In the genomic region with DNA sequence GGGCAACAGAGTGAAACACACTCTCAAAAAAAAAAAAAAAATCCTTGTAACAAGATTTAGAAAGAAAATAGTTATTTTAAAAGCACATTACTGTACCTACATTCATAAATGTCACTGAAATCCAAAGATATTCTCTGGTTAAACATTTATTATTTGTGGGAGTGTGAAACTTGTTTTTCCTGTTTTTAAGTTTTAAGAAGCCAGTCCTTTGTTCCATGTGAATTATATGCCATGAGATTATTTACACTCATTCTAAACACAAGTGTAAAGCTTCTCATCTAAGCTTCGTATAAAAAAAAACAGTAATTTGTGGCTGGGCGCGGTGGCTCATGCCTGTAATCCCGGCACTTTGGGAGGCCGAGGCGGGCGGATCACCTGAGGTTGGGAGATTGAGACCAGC, we compare ENCODE assay signal across 25 cellular contexts. TPM values are rescaled to one million over a fixed set of nuclear protein-coding genes. Genes with fewer than 3 reads are reported as not detected.
DNase-seq lines count a peak whose midpoint lies in the region; ATAC-seq, FAIRE-seq and TF ChIP-seq lines count a peak whose summit lies in the region.
"Had no signal": no experiment of that assay in that cellular context is flagged by ENCODE, and none has a peak within 500 bp of the region (broad histone marks: within the 10 kb centered on the region; RNA-seq: fewer than 3 reads in every experiment).

No MANE protein-coding gene starts in this region.

- DNase-seq in activated CD4-positive, alpha-beta T cell treated with anti-CD3 and anti-CD28 coated beads, Interleukin-2, amount 10 ng/mL, durations not matched to agents 7 days and 5 days = no peak
- no peak for DNase-seq in activated CD4-positive, alpha-beta T cell treated with anti-CD3 and anti-CD28 coated beads, Interleukin-2, amount 50 U/mL, for 4 hours
- DNase-seq in pancreas (no peak), activated gamma-delta T cell (lab: John Stamatoyannopoulos, UW) (no peak), OCI-LY7 (ENCODE audit: low spot score) (no peak), ovary (no peak)
- DNase-seq: DMS79, HFFc6, MM.1S, NCI-H1048, NCI-H1436, NCI-H187 treated with DMSO at 0.1 percent for 48 hours, NCI-H2107, NCI-H446 treated with DMSO at 0.1 percent for 48 hours, NCI-H526 treated with DMSO at 0.1 percent for 48 hours, SHP77 treated with DMSO at 0.1 percent for 48 hours had no signal

- no peaks in the 10 kb centered on the region for H3K27me3 Mint-ChIP-seq in activated CD4-positive, alpha-beta T cell treated with anti-CD3 and anti-CD28 coated beads, Interleukin-2, amount 10 ng/mL, durations not matched to agents 7 days and 5 days

- H3K36me3 ChIP-seq in pancreas (no peaks in the 10 kb centered on the region), OCI-LY7 (ENCODE audit: insufficient read depth, low read length) (peaks cover 8% of the 10 kb centered on the region; the same call in 1 of the 2 replicates), ovary (no peaks in the 10 kb centered on the region)

- WGBS in pancreas, 2 donors = 48 to 54% methylated on average over 7 of the region's 7 CpGs
- WGBS in ovary, 3 donors = 95 to 98% (median 96%) methylated on average over 7 of the region's 7 CpGs

- CTCF ChIA-PET in activated CD4-positive, alpha-beta T cell treated with anti-CD3 and anti-CD28 coated beads, Interleukin-2, amount 10 ng/mL, durations not matched to agents 7 days and 5 days (lab: Charles Lee) = interaction anchor here (0.7 to 11.1 kb wide), 6 partner anchors 11 to 252 kb away, joined by 3 to 130 read pairs (median 4); partner anchors contain the start of gene NEMF
- CTCF ChIA-PET in OCI-LY7 (lab: Charles Lee; ENCODE audit: unreplicated experiment) = interaction anchor here (0.9 kb wide), 1 partner anchor 93 kb away, joined by 3 read pairs; no protein-coding TSS in a partner anchor

- H3K36me3 Mint-ChIP-seq in activated CD4-positive, alpha-beta T cell treated with anti-CD3 and anti-CD28 coated beads, Interleukin-2, amount 10 ng/mL, durations not matched to agents 7 days and 5 days (ENCODE audit: low read depth) = peaks cover 37% of the 10 kb centered on the region

- H3K4me3 ChIP-seq in pancreas (no peak overlapping the region), OCI-LY7 (ENCODE audit: low read depth, low read length, poor library complexity, severe bottlenecking) (no peak overlapping the region), ovary (no peak overlapping the region)
- H3K4me3 ChIP-seq: K562, SK-N-MC had no signal

- peaks cover 70% of the 10 kb centered on the region for H3K4me1 Mint-ChIP-seq in activated CD4-positive, alpha-beta T cell treated with anti-CD3 and anti-CD28 coated beads, Interleukin-2, amount 10 ng/mL, durations not matched to agents 7 days and 5 days

- H2AFZ ChIP-seq in OCI-LY7 (ENCODE audit: low read length) = no peak overlapping the region

- H3K9me2 ChIP-seq in OCI-LY7 (ENCODE audit: insufficient read depth, low read length) = no peaks in the 10 kb centered on the region

- no peak for TF ChIP-seq EP300 in ovary (IDR thresholded peaks at IDR 0.05)

- H3K79me2 ChIP-seq in OCI-LY7 (ENCODE audit: insufficient read depth, low read depth, low read length) = no peaks in the 10 kb centered on the region

- H3K4me3 Mint-ChIP-seq in activated CD4-positive, alpha-beta T cell treated with anti-CD3 and anti-CD28 coated beads, Interleukin-2, amount 10 ng/mL, durations not matched to agents 7 days and 5 days = no peak overlapping the region
- H3K4me3 Mint-ChIP-seq: HFFc6 had no signal

- H3K27ac ChIP-seq in pancreas = peak overlapping the region in 2 of 4 donors; percentile 8 to 37
- H3K27ac ChIP-seq in OCI-LY7 (ENCODE audit: low read depth, low read length, poor library complexity, severe bottlenecking) = no peak overlapping the region
- H3K27ac ChIP-seq in ovary = no peak overlapping the region
- H3K27ac ChIP-seq: C4-2B, HL-60, RWPE1, SK-N-MC had no signal

- no peaks in the 10 kb centered on the region for H4K20me1 ChIP-seq in OCI-LY7 (ENCODE audit: insufficient read depth, low read length)

- no peak for FAIRE-seq in pancreas (lab: Jason Lieb, UNC)
- FAIRE-seq: D721Med, H54, K562 had no signal

- no peak for TF ChIP-seq POLR2A in ovary (IDR thresholded peaks at IDR 0.05)

- peaks cover 0 to 13% (median 11%) of the 10 kb centered on the region in 3 donors for H3K4me1 ChIP-seq in pancreas
- peaks cover 6% of the 10 kb centered on the region for H3K4me1 ChIP-seq in OCI-LY7 (ENCODE audit: insufficient read depth, low read length, poor library complexity, severe bottlenecking)
- no peaks in the 10 kb centered on the region for H3K4me1 ChIP-seq in ovary (ENCODE audit: insufficient read depth)

- intact Hi-C loops in pancreas (cut with DNase I) = loop anchor here in 1 of 3 donors (10.0 kb wide), 1 partner anchor 217 kb away; no protein-coding TSS in a partner anchor
- intact Hi-C loops in OCI-LY7 (cut with micrococcal nuclease; ENCODE audit: unreplicated experiment) = no loop called here
- intact Hi-C loops in ovary (cut with DNase I) = loop anchor here (5.0 to 10.0 kb wide), 3 partner anchors 217 to 237 kb away; no protein-coding TSS in a partner anchor

- no TSS peak for BruUV-seq in OCI-LY7 (replicated peaks; lab: Mats Ljungman, UMichigan)

- no peak overlapping the region for H3K4me2 ChIP-seq in OCI-LY7 (ENCODE audit: low read length)

- peak overlapping the region; percentile 5 for H3K27ac Mint-ChIP-seq in activated CD4-positive, alpha-beta T cell treated with anti-CD3 and anti-CD28 coated beads, Interleukin-2, amount 10 ng/mL, durations not matched to agents 7 days and 5 days
- H3K27ac Mint-ChIP-seq: HFFc6 had no signal

- H3K9me3 ChIP-seq in pancreas (no peaks in the 10 kb centered on the region), OCI-LY7 (ENCODE audit: low read length) (no peaks in the 10 kb centered on the region), ovary (no peaks in the 10 kb centered on the region)

- peak; percentile 39 for ATAC-seq in esophagus mucosa
- ATAC-seq in pancreas = peak; percentile 51 to 63 (median 54)
- no peak for ATAC-seq in HG03432 (IDR thresholded peaks at IDR 0.05; ENCODE audit: unreplicated experiment)
- ATAC-seq: K562 had no signal

- no peak for TF ChIP-seq CTCF in pancreas (IDR thresholded peaks at IDR 0.05)
- TF ChIP-seq CTCF in OCI-LY7 (conservative IDR thresholded peaks at IDR 0.05; ENCODE audit: low read length) = no peak
- no peak for TF ChIP-seq CTCF in ovary (IDR thresholded peaks at IDR 0.05)

- H3K27me3 ChIP-seq in pancreas (no peaks in the 10 kb centered on the region), ovary (no peaks in the 10 kb centered on the region)

- H3K9me3 Mint-ChIP-seq in activated CD4-positive, alpha-beta T cell treated with anti-CD3 and anti-CD28 coated beads, Interleukin-2, amount 10 ng/mL, durations not matched to agents 7 days and 5 days = no peaks in the 10 kb centered on the region
- H3K9me3 Mint-ChIP-seq: HFFc6 had no signal

- POLR2A ChIA-PET in activated CD4-positive, alpha-beta T cell treated with anti-CD3 and anti-CD28 coated beads, Interleukin-2, amount 10 ng/mL, durations not matched to agents 7 days and 5 days (lab: Charles Lee) = no interaction called here
- POLR2A ChIA-PET in OCI-LY7 (lab: Charles Lee) = interaction anchor here (0.6 to 1.3 kb wide), 4 partner anchors 9 to 466 kb away, joined by 3 to 4 read pairs (median 4); no protein-coding TSS in a partner anchor

RNA-seq across cellular contexts. Expression of gene VCPKMT, which starts 15.0 kb away (rescaled TPM):
- 10 to 100 TPM in 1 of 2 experiments, 1 to 10 TPM in 1; 9.8 to 11.3 TPM for total RNA-seq in activated CD4-positive, alpha-beta T cell treated with anti-CD3 and anti-CD28 coated beads, Interleukin-2, amount 10 ng/mL, durations not matched to agents 7 days and 5 days
- total RNA-seq in esophagus mucosa (5.3 TPM), pancreas (1 to 10 TPM; 2.8 to 4.8 (median 3.0) TPM), OCI-LY7 (2022) (12.6 and 12.9 TPM in 2 replicates), ovary (1 to 10 TPM; 5.1 to 7.8 (median 6.4) TPM)
- polyA plus RNA-seq in pancreas (10 to 100 TPM; 12.2 to 13.3 TPM), ovary (1 to 10 TPM; 5.8 TPM)
- 13.3 and 13.5 TPM in 2 replicates for total RNA-seq in OCI-LY7 (2014; rRNA removed; shearing (Covaris generic))
